17 cellular contexts compared by ENCODE assay signal in the genomic region with DNA sequence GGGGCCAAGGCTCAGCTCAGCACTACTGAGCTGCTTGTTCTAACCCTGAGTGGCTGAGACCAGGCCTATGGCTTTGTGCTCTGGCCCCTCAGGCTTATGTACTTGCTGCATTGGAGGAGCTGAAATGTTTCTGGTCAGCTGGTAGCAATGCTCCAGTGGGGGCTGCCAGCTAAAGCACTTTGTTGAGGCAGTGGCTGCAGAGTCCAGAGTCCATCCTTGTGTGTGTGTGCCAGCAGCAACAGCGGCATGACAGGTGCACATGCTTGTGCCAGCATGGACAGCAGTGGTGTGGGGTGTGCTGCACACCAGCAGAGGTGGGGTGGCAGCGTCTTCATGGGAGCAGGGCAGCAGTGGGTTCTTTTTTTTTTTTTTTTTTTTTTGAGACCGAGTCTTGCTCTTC.
DNase-seq lines count a peak whose midpoint lies in the region; ATAC-seq and TF ChIP-seq lines count a peak whose summit lies in the region.
"Had no signal": no experiment of that assay in that cellular context is flagged by ENCODE, and none has a peak within 500 bp of the region (broad histone marks: within the 10 kb centered on the region; RNA-seq: fewer than 3 reads in every experiment).

No MANE protein-coding gene starts in this region.

- peak overlapping the region; percentile 41 for H3K9ac ChIP-seq in Loucy (ENCODE audit: low read depth, low read length, poor library complexity, severe bottlenecking)
- H3K9ac ChIP-seq: GM23248 had no signal

- H4K20me1 ChIP-seq in Loucy (ENCODE audit: insufficient read depth, low read length, poor library complexity, severe bottlenecking): no peaks in the 10 kb centered on the region

- peaks cover 13% of the 10 kb centered on the region for H3F3A ChIP-seq in Loucy (ENCODE audit: low read depth)

- H3K4me3 ChIP-seq in Loucy (ENCODE audit: low read length, poor library complexity, severe bottlenecking): no peak overlapping the region
- H3K4me3 ChIP-seq: GM23248, SJCRH30 had no signal

- no peaks in the 10 kb centered on the region for H3K79me2 ChIP-seq in Loucy (ENCODE audit: insufficient read depth, low read length)

- H3K4me1 ChIP-seq in Loucy (ENCODE audit: insufficient read depth, low read length, poor library complexity, severe bottlenecking): peaks cover 38% of the 10 kb centered on the region
- H3K4me1 ChIP-seq: SJCRH30 had no signal

- DNase-seq in COLO668 (lab: John Stamatoyannopoulos, UW; ENCODE audit: unreplicated experiment) (peak; percentile 50), left kidney (ENCODE audit: low read depth, low spot score) (peak; percentile 12), progenitor cell of endocrine pancreas (ENCODE audit: low spot score, unreplicated experiment) (no peak), chondrocyte (ENCODE audit: low spot score) (no peak), MCF 10A (ENCODE audit: unreplicated experiment) (no peak)
- no peak for DNase-seq in activated CD4-positive, alpha-beta memory T cell treated with anti-CD3 and anti-CD28 coated beads, Interleukin-2, amount 10 ng/mL, durations not matched to agents 7 days and 5 days
- DNase-seq: 8988T, DMS79, GM23248, HFFc6, NCI-H1417 treated with DMSO at 0.1 percent for 48 hours, NCI-H2029 treated with DMSO at 0.1 percent for 48 hours, NCI-H526 treated with DMSO at 0.1 percent for 48 hours, RPMI8226, SJCRH30 had no signal

- no peaks in the 10 kb centered on the region for H3K27me3 ChIP-seq in Loucy (ENCODE audit: insufficient read depth, low read length, poor library complexity, severe bottlenecking)
- H3K27me3 ChIP-seq: SJCRH30 had no signal

- BruUV-seq in MCF 10A (replicated peaks; lab: Mats Ljungman, UMichigan): no TSS peak

- H3K36me3 Mint-ChIP-seq in progenitor cell of endocrine pancreas (ENCODE audit: insufficient read depth): peaks cover 19% of the 10 kb centered on the region
- peaks cover 17% of the 10 kb centered on the region for H3K36me3 Mint-ChIP-seq in chondrocyte (ENCODE audit: low read depth)
- H3K36me3 Mint-ChIP-seq in MCF 10A (ENCODE audit: insufficient read depth, unreplicated experiment): peaks cover 5% of the 10 kb centered on the region
- H3K36me3 Mint-ChIP-seq in activated CD4-positive, alpha-beta memory T cell treated with anti-CD3 and anti-CD28 coated beads, Interleukin-2, amount 10 ng/mL, durations not matched to agents 7 days and 5 days (ENCODE audit: low read depth): peaks cover 38% of the 10 kb centered on the region

- peaks cover 9% of the 10 kb centered on the region for H3K9me3 Mint-ChIP-seq in progenitor cell of endocrine pancreas (ENCODE audit: low read depth)
- peaks cover 12% of the 10 kb centered on the region for H3K9me3 Mint-ChIP-seq in chondrocyte (ENCODE audit: low read depth)
- H3K9me3 Mint-ChIP-seq in MCF 10A (ENCODE audit: unreplicated experiment): peaks cover 6% of the 10 kb centered on the region
- peaks cover 3% of the 10 kb centered on the region for H3K9me3 Mint-ChIP-seq in activated CD4-positive, alpha-beta memory T cell treated with anti-CD3 and anti-CD28 coated beads, Interleukin-2, amount 10 ng/mL, durations not matched to agents 7 days and 5 days
- H3K9me3 Mint-ChIP-seq: HFFc6 had no signal

- peak overlapping the region; percentile 42 for H3K27ac Mint-ChIP-seq in progenitor cell of endocrine pancreas
- no peak overlapping the region for H3K27ac Mint-ChIP-seq in chondrocyte (ENCODE audit: unreplicated experiment)
- no peak overlapping the region for H3K27ac Mint-ChIP-seq in MCF 10A (ENCODE audit: low read depth, unreplicated experiment)
- H3K27ac Mint-ChIP-seq in activated CD4-positive, alpha-beta memory T cell treated with anti-CD3 and anti-CD28 coated beads, Interleukin-2, amount 10 ng/mL, durations not matched to agents 7 days and 5 days: no peak overlapping the region
- H3K27ac Mint-ChIP-seq: HFFc6 had no signal

- H3K27me3 Mint-ChIP-seq in progenitor cell of endocrine pancreas (no peaks in the 10 kb centered on the region), chondrocyte (ENCODE audit: low read depth) (no peaks in the 10 kb centered on the region), MCF 10A (ENCODE audit: insufficient read depth, unreplicated experiment) (no peaks in the 10 kb centered on the region)
- H3K27me3 Mint-ChIP-seq in activated CD4-positive, alpha-beta memory T cell treated with anti-CD3 and anti-CD28 coated beads, Interleukin-2, amount 10 ng/mL, durations not matched to agents 7 days and 5 days: no peaks in the 10 kb centered on the region

- peaks cover 12% of the 10 kb centered on the region; the same call in 1 of the 2 replicates for H3K9me3 ChIP-seq in Loucy (ENCODE audit: insufficient read depth, low read depth, low read length)
- H3K9me3 ChIP-seq: SJCRH30 had no signal

- CTCF ChIA-PET in MCF 10A (lab: Yijun Ruan, JAX): no interaction called here
- CTCF ChIA-PET in activated CD4-positive, alpha-beta memory T cell treated with anti-CD3 and anti-CD28 coated beads, Interleukin-2, amount 10 ng/mL, durations not matched to agents 7 days and 5 days (lab: Charles Lee): no interaction called here

- POLR2A ChIA-PET in MCF 10A (lab: Yijun Ruan, JAX): interaction anchor here (0.7 kb wide), 1 partner anchor 9 kb away, joined by 5 read pairs; no protein-coding TSS in a partner anchor
- POLR2A ChIA-PET in activated CD4-positive, alpha-beta memory T cell treated with anti-CD3 and anti-CD28 coated beads, Interleukin-2, amount 10 ng/mL, durations not matched to agents 7 days and 5 days (lab: Charles Lee): interaction anchor here (1.1 kb wide), 1 partner anchor 14 kb away, joined by 3 read pairs; no protein-coding TSS in a partner anchor

- H3K4me2 ChIP-seq in Loucy (ENCODE audit: low read depth, low read length, poor library complexity, severe bottlenecking): peak overlapping the region; percentile 19

- H3K4me1 Mint-ChIP-seq in progenitor cell of endocrine pancreas (ENCODE audit: low read depth) (peaks cover 2% of the 10 kb centered on the region), chondrocyte (ENCODE audit: low read depth) (no peaks in the 10 kb centered on the region), MCF 10A (ENCODE audit: insufficient read depth, unreplicated experiment) (no peaks in the 10 kb centered on the region)
- no peaks in the 10 kb centered on the region for H3K4me1 Mint-ChIP-seq in activated CD4-positive, alpha-beta memory T cell treated with anti-CD3 and anti-CD28 coated beads, Interleukin-2, amount 10 ng/mL, durations not matched to agents 7 days and 5 days

- H3K36me3 ChIP-seq in Loucy (ENCODE audit: insufficient read depth, low read length): peaks cover 5% of the 10 kb centered on the region; the same call in 1 of the 2 replicates

- H2AFZ ChIP-seq in Loucy (ENCODE audit: low read length): no peak overlapping the region
- H2AFZ ChIP-seq: GM23248 had no signal

- TF ChIP-seq CTCF in Loucy (conservative IDR thresholded peaks at IDR 0.05; ENCODE audit: low read length): no peak
- TF ChIP-seq CTCF in progenitor cell of endocrine pancreas (IDR thresholded peaks at IDR 0.05; ENCODE audit: unreplicated experiment): no peak
- no peak for TF ChIP-seq CTCF in chondrocyte (IDR thresholded peaks at IDR 0.05)
- no peak for TF ChIP-seq CTCF in MCF 10A (IDR thresholded peaks at IDR 0.05; ENCODE audit: unreplicated experiment)

- no peak for ATAC-seq in HG02852 (IDR thresholded peaks at IDR 0.05; ENCODE audit: unreplicated experiment)

- H3K9me2 ChIP-seq in Loucy (replicated peaks; ENCODE audit: low read depth, low read length): no peaks in the 10 kb centered on the region

- intact Hi-C loops in MCF 10A (cut with micrococcal nuclease): no loop called here

- no peak overlapping the region for H3K4me3 Mint-ChIP-seq in progenitor cell of endocrine pancreas (ENCODE audit: low read depth)
- no peak overlapping the region for H3K4me3 Mint-ChIP-seq in chondrocyte (ENCODE audit: unreplicated experiment)
- H3K4me3 Mint-ChIP-seq in MCF 10A (ENCODE audit: unreplicated experiment): no peak overlapping the region
- no peak overlapping the region for H3K4me3 Mint-ChIP-seq in activated CD4-positive, alpha-beta memory T cell treated with anti-CD3 and anti-CD28 coated beads, Interleukin-2, amount 10 ng/mL, durations not matched to agents 7 days and 5 days
- H3K4me3 Mint-ChIP-seq: HFFc6 had no signal

Comparison
In these comparisons a context has a peak if more than half of its experiments do, and no peak if none do; other contexts are left out.
1. DNase-seq: peak in COLO668 (single experiment) and left kidney (single experiment); none in progenitor cell of endocrine pancreas (single experiment), chondrocyte (single experiment), MCF 10A (single experiment) and activated CD4-positive, alpha-beta memory T cell treated with anti-CD3 and anti-CD28 coated beads, Interleukin-2, amount 10 ng/mL, durations not matched to agents 7 days and 5 days (single experiment).